Comparison of ENCODE assay signal across 14 cellular contexts in genomic region chr5:32279223-32279622, GRCh38.
"Had no signal": no experiment of that assay in that cellular context is flagged by ENCODE, and none has a peak within 500 bp of the region (broad histone marks: within the 10 kb centered on the region; RNA-seq: fewer than 3 reads in every experiment).

No MANE protein-coding gene starts in this region.

- H2AFZ ChIP-seq: neural progenitor cell, parathyroid adenoma had no signal

- H3K4me3 Mint-ChIP-seq: activated naive CD8-positive, alpha-beta T cell treated with anti-CD3 and anti-CD28 coated beads for 36 hours; activated T-cell treated with anti-CD3 and anti-CD28 coated beads, Interleukin-2, amount 50 U/mL, for 24 hours; memory B cell; neural progenitor cell; stimulated activated naive CD8-positive, alpha-beta T cell treated with anti-CD3 and anti-CD28 coated beads, Interleukin-15, amount 100 ng/mL, for 72 hours had no signal

- H3K36me3 ChIP-seq: left lung, neural progenitor cell had no signal

- DNase-seq: activated CD4-positive, alpha-beta T cell treated with anti-CD3 and anti-CD28 coated beads for 1 hour; activated gamma-delta T cell treated with Interleukin-2 at 50 U/mL for 16 hours; activated naive CD8-positive, alpha-beta T cell treated with anti-CD3 and anti-CD28 coated beads for 36 hours; activated T-cell treated with anti-CD3 and anti-CD28 coated beads, Interleukin-2, amount 50 U/mL, for 24 hours; dermis blood vessel endothelial cell; left lung; stimulated activated CD4-positive, alpha-beta T cell treated with anti-CD3 and anti-CD28 coated beads, Interleukin-4, amount 100 ng/mL, for 4 hours; stimulated activated naive CD8-positive, alpha-beta T cell treated with anti-CD3 and anti-CD28 coated beads, Interleukin-15, amount 100 ng/mL, for 72 hours; testis had no signal

- H3K27me3 Mint-ChIP-seq: activated naive CD8-positive, alpha-beta T cell treated with anti-CD3 and anti-CD28 coated beads for 36 hours; activated T-cell treated with anti-CD3 and anti-CD28 coated beads, Interleukin-2, amount 50 U/mL, for 24 hours; memory B cell; stimulated activated naive CD8-positive, alpha-beta T cell treated with anti-CD3 and anti-CD28 coated beads, Interleukin-15, amount 100 ng/mL, for 72 hours had no signal

- H3K27ac ChIP-seq: left lung, neural progenitor cell, parathyroid adenoma, testis had no signal

- H3K4me2 ChIP-seq: neural progenitor cell had no signal

- H3K9me3 ChIP-seq: left lung, testis had no signal

- H3K9me3 Mint-ChIP-seq: activated T-cell treated with anti-CD3 and anti-CD28 coated beads, Interleukin-2, amount 50 U/mL, for 24 hours; memory B cell; stimulated activated naive CD8-positive, alpha-beta T cell treated with anti-CD3 and anti-CD28 coated beads, Interleukin-15, amount 100 ng/mL, for 72 hours had no signal

- H3K27ac Mint-ChIP-seq: neural progenitor cell had no signal

- ATAC-seq: esophagus mucosa; left lung; stimulated activated naive CD8-positive, alpha-beta T cell treated with anti-CD3 and anti-CD28 coated beads, Interleukin-15, amount 100 ng/mL, for 72 hours had no signal

- H3K27me3 ChIP-seq: left lung, neural progenitor cell, testis had no signal

- H3K4me3 ChIP-seq: left lung, neural progenitor cell, skin epidermis, testis had no signal
